Comparison of ENCODE assay signal across 8 cellular contexts in genomic region chr11:63766501-63767270, GRCh38. TPM values are rescaled to one million over a fixed set of nuclear protein-coding genes. Genes with fewer than 3 reads are reported as not detected.
A peak's percentile ranks its signal among the peaks of the same experiment; 100 is the strongest.
DNase-seq lines count a peak whose midpoint lies in the region; ATAC-seq, FAIRE-seq and TF ChIP-seq lines count a peak whose summit lies in the region.

No MANE protein-coding gene starts in this region.

- TF ChIP-seq CTCF in astrocyte (IDR thresholded peaks at IDR 0.05; ENCODE audit: insufficient read depth, low read depth, low read length) (no peak), tibial nerve (IDR thresholded peaks at IDR 0.05) (no peak), D721Med (IDR thresholded peaks at IDR 0.05; ENCODE audit: insufficient read depth, missing control alignments) (no peak)

- H3K9me3 ChIP-seq in astrocyte (ENCODE audit: insufficient read depth, low read depth, low read length) (no peaks in the 10 kb centered on the region), tibial nerve (no peaks in the 10 kb centered on the region)

- H3K4me3 ChIP-seq in astrocyte (ENCODE audit: insufficient read depth, low read depth, low read length) (peak overlapping the region; percentile 82), tibial nerve (peak overlapping the region in 3 of 4 donors; percentile 68 to 86 (median 84))

- peaks cover 32% of the 10 kb centered on the region for H3K79me2 ChIP-seq in astrocyte (ENCODE audit: insufficient read depth, low read length)

- peak overlapping the region; percentile 88 for H3K9ac ChIP-seq in astrocyte (ENCODE audit: low read length)

- no peak overlapping the region for H2AFZ ChIP-seq in astrocyte (ENCODE audit: low read depth, low read length)

- no peaks in the 10 kb centered on the region for H3K9me3 Mint-ChIP-seq in activated T-cell treated with anti-CD3 and anti-CD28 coated beads, Interleukin-2, amount 50 U/mL, for 24 hours
- H3K9me3 Mint-ChIP-seq in astrocyte (ENCODE audit: unreplicated experiment), result no peaks in the 10 kb centered on the region

- H3K27ac Mint-ChIP-seq in activated T-cell treated with anti-CD3 and anti-CD28 coated beads, Interleukin-2, amount 50 U/mL, for 24 hours, result no peak overlapping the region
- H3K27ac Mint-ChIP-seq in astrocyte (ENCODE audit: unreplicated experiment), result peak overlapping the region; percentile 72

- peaks cover 4% of the 10 kb centered on the region for H3K36me3 Mint-ChIP-seq in activated T-cell treated with anti-CD3 and anti-CD28 coated beads, Interleukin-2, amount 50 U/mL, for 24 hours (ENCODE audit: low read depth)
- no peaks in the 10 kb centered on the region for H3K36me3 Mint-ChIP-seq in astrocyte (ENCODE audit: low read depth, unreplicated experiment)

- H3K27me3 ChIP-seq in astrocyte (ENCODE audit: insufficient read depth, low read length) (no peaks in the 10 kb centered on the region), tibial nerve (no peaks in the 10 kb centered on the region)

- H3K27me3 Mint-ChIP-seq in activated T-cell treated with anti-CD3 and anti-CD28 coated beads, Interleukin-2, amount 50 U/mL, for 24 hours, result peaks cover 17% of the 10 kb centered on the region
- H3K27me3 Mint-ChIP-seq in astrocyte (ENCODE audit: low read depth, unreplicated experiment), result no peaks in the 10 kb centered on the region

- peak overlapping the region; percentile 94 for H3K4me2 ChIP-seq in astrocyte (ENCODE audit: low read length)

- H3K4me3 Mint-ChIP-seq in activated T-cell treated with anti-CD3 and anti-CD28 coated beads, Interleukin-2, amount 50 U/mL, for 24 hours, result peak overlapping the region; percentile 93
- peak overlapping the region; percentile 95 for H3K4me3 Mint-ChIP-seq in astrocyte (ENCODE audit: unreplicated experiment)

- H3K36me3 ChIP-seq in astrocyte (ENCODE audit: insufficient read depth, low read length) (no peaks in the 10 kb centered on the region), tibial nerve (no peaks in the 10 kb centered on the region)

- peaks cover 25% of the 10 kb centered on the region for H3K4me1 ChIP-seq in astrocyte (ENCODE audit: insufficient read depth, low read length)
- H3K4me1 ChIP-seq in tibial nerve, result peaks cover 0 to 69% (median 38%) of the 10 kb centered on the region in 4 donors

- H3K27ac ChIP-seq in astrocyte (ENCODE audit: low read depth, low read length) (peak overlapping the region; percentile 56), tibial nerve (peak overlapping the region in 3 of 4 donors; percentile 82 to 95 (median 92))

- TF ChIP-seq EP300 in tibial nerve (IDR thresholded peaks at IDR 0.05), result no peak

- no peak for DNase-seq in activated T-cell treated with anti-CD3 and anti-CD28 coated beads, Interleukin-2, amount 50 U/mL, for 24 hours
- no peak for DNase-seq in activated T-cell treated with anti-CD3 and anti-CD28 coated beads, Interleukin-2, amount 50 U/mL, for 1 hour
- DNase-seq in astrocyte (ENCODE audit: low read depth) (no peak), left colon (peak; percentile 26), tibial nerve (ENCODE audit: low spot score in 2 of 2) (no peak), superior temporal gyrus (ENCODE audit: extremely low spot score) (no peak), D721Med (ENCODE audit: insufficient read length, low spot score) (no peak)

- ATAC-seq in left colon, result no peak
- ATAC-seq in GM21360 (IDR thresholded peaks at IDR 0.05; ENCODE audit: unreplicated experiment), result no peak

- FAIRE-seq in astrocyte (lab: Jason Lieb, UNC) (no peak), D721Med (lab: Jason Lieb, UNC) (no peak)

- H3K4me1 Mint-ChIP-seq in activated T-cell treated with anti-CD3 and anti-CD28 coated beads, Interleukin-2, amount 50 U/mL, for 24 hours (ENCODE audit: low read depth), result peaks cover 8% of the 10 kb centered on the region
- peaks cover 19% of the 10 kb centered on the region for H3K4me1 Mint-ChIP-seq in astrocyte (ENCODE audit: low read depth, unreplicated experiment)

- intact Hi-C loops in left colon (cut with DNase I, micrococcal nuclease), result no loop called here

- TF ChIP-seq POLR2A in tibial nerve (IDR thresholded peaks at IDR 0.05), result no peak

- 38 to 41% methylated on average over 8 of the region's 8 CpGs for WGBS in tibial nerve, 2 donors

- peaks cover 43% of the 10 kb centered on the region for H4K20me1 ChIP-seq in astrocyte (ENCODE audit: insufficient read depth, low read length)

RNA-seq across cellular contexts. Expression of gene ZFTA, which starts 1.9 kb away (rescaled TPM):
- 29.0 and 31.2 TPM in 2 replicates for total RNA-seq in astrocyte
- 1 to 10 TPM; 4.5 to 7.5 TPM for total RNA-seq in left colon
- total RNA-seq in tibial nerve, result 10 to 100 TPM; 19.4 to 25.1 (median 23.8) TPM

RNA-seq across cellular contexts. Expression of gene SPINDOC, which starts 46.6 kb away (rescaled TPM):
- total RNA-seq in astrocyte (43.7 and 48.3 TPM in 2 replicates), left colon (1 to 10 TPM; 6.4 to 7.1 TPM), tibial nerve (10 to 100 TPM in 2 of 4 donors, 1 to 10 TPM in 2; 5.5 to 14.7 (median 10.0) TPM)

Comparison
In these comparisons a context has a peak if more than half of its experiments do, and no peak if none do; other contexts are left out.
1. DNase-seq: peak in left colon (2 of 2); none in activated T-cell treated with anti-CD3 and anti-CD28 coated beads, Interleukin-2, amount 50 U/mL, for 24 hours (single experiment), activated T-cell treated with anti-CD3 and anti-CD28 coated beads, Interleukin-2, amount 50 U/mL, for 1 hour (single experiment), astrocyte (single experiment), tibial nerve (0 of 2), superior temporal gyrus (single experiment) and D721Med (single experiment).